23 cellular contexts compared by ENCODE assay signal in the genomic region with DNA sequence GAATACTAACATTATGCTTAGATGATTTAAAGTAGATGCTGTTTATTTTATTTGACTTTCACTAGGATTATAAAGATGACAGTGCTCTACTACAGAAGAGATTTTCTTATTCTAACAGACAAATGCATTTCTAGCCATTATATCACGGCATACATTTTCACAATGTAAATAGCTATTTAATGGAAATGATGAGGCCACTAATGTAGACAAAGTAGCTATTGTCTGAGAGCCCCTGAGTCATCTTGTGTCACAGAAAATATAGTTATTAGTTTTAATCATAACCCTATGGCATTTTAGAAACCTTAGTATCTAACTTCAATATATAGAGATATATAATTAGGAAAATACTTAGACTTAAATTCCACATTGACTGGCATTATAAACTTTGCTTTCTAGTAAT.
DNase-seq lines count a peak whose midpoint lies in the region; ATAC-seq, FAIRE-seq and TF ChIP-seq lines count a peak whose summit lies in the region.
"Had no signal": no experiment of that assay in that cellular context is flagged by ENCODE, and none has a peak within 500 bp of the region (broad histone marks: within the 10 kb centered on the region; RNA-seq: fewer than 3 reads in every experiment).

No MANE protein-coding gene starts in this region.

- H4K20me1 ChIP-seq in HepG2 (ENCODE audit: insufficient read depth, low read length), result no peaks in the 10 kb centered on the region
- no peaks in the 10 kb centered on the region for H4K20me1 ChIP-seq in smooth muscle cell (ENCODE audit: low read depth)

- peaks cover 4% of the 10 kb centered on the region for H3K36me3 Mint-ChIP-seq in activated naive CD8-positive, alpha-beta T cell
- H3K36me3 Mint-ChIP-seq: IgD-negative memory B cell had no signal

- H3K4me3 ChIP-seq in HepG2 (replicated peaks in 1 of 3; ENCODE audit: insufficient read depth in 1 of 3, low read depth in 2 of 3, low read length in 3 of 3) (no peak overlapping the region), right lobe of liver (no peak overlapping the region), smooth muscle cell (no peak overlapping the region)
- H3K4me3 ChIP-seq: prostate gland, vagina had no signal

- H3K9me3 ChIP-seq in HepG2 (ENCODE audit: low read length) (no peaks in the 10 kb centered on the region), right lobe of liver (no peaks in the 10 kb centered on the region), smooth muscle cell (replicated peaks; ENCODE audit: low read depth) (no peaks in the 10 kb centered on the region)
- H3K9me3 ChIP-seq: prostate gland, SK-N-SH, vagina had no signal

- H3K4me1 ChIP-seq in HepG2 (ENCODE audit: insufficient read depth, low read length), result peaks cover 68% of the 10 kb centered on the region
- peaks cover 0 to 26% (median 11%) of the 10 kb centered on the region in 4 donors for H3K4me1 ChIP-seq in right lobe of liver
- no peaks in the 10 kb centered on the region for H3K4me1 ChIP-seq in smooth muscle cell (ENCODE audit: low read depth)
- H3K4me1 ChIP-seq: prostate gland had no signal

- H3K27ac ChIP-seq in HepG2 (ENCODE audit: extremely low read length, insufficient read depth, low read length) (no peak overlapping the region), right lobe of liver (no peak overlapping the region), smooth muscle cell (ENCODE audit: low read depth) (no peak overlapping the region)
- H3K27ac ChIP-seq: prostate gland, vagina had no signal

- intact Hi-C loops in HepG2 (cut with micrococcal nuclease; ENCODE audit: unreplicated experiment) (no loop called here), right lobe of liver (cut with DNase I) (no loop called here)

- POLR2A ChIA-PET in HepG2 (lab: Yijun Ruan, JAX), result interaction anchor here (1.0 to 2.0 kb wide), 4 partner anchors 8 to 151 kb away, joined by 3 to 7 read pairs (median 5); no protein-coding TSS in a partner anchor

- H2AFZ ChIP-seq in HepG2 (ENCODE audit: low read length) (no peak overlapping the region), smooth muscle cell (ENCODE audit: low read depth) (peak overlapping the region; percentile 32)

- no peak for TF ChIP-seq POLR2A in HepG2 (IDR thresholded peaks at IDR 0.05; ENCODE audit: insufficient read depth in 1 of 2, low read depth in 2 of 2, low read length in 2 of 2)
- TF ChIP-seq POLR2A in right lobe of liver (IDR thresholded peaks at IDR 0.05), result no peak

- H3K9me3 Mint-ChIP-seq in activated naive CD8-positive, alpha-beta T cell (ENCODE audit: low read depth), result no peaks in the 10 kb centered on the region
- H3K9me3 Mint-ChIP-seq: activated T-cell treated with anti-CD3 and anti-CD28 coated beads, Interleukin-2, amount 50 U/mL, for 72 hours; H9; IgD-negative memory B cell; nephron progenitor cell had no signal

- no peak for TF ChIP-seq EP300 in HepG2 (IDR thresholded peaks at IDR 0.05; ENCODE audit: low read depth in 2 of 2, low read length in 2 of 2)
- no peak for TF ChIP-seq EP300 in HepG2 (CRISPR knock-in tag; IDR thresholded peaks at IDR 0.05; ENCODE audit: borderline replicate concordance)

- TF ChIP-seq CTCF in HepG2 (CRISPR knock-in tag; IDR thresholded peaks at IDR 0.05), result no peak
- no peak for TF ChIP-seq CTCF in right lobe of liver (IDR thresholded peaks at IDR 0.05)
- no peak for TF ChIP-seq CTCF in smooth muscle cell (IDR thresholded peaks at IDR 0.05; ENCODE audit: borderline replicate concordance, insufficient read depth, poor library complexity, severe bottlenecking)

- no peaks in the 10 kb centered on the region for H3K36me3 ChIP-seq in HepG2 (replicated peaks in 1 of 2; ENCODE audit: control insufficient read depth in 1 of 2, insufficient read depth in 2 of 2, low read length in 2 of 2)
- H3K36me3 ChIP-seq in right lobe of liver, result no peaks in the 10 kb centered on the region
- no peaks in the 10 kb centered on the region for H3K36me3 ChIP-seq in smooth muscle cell (ENCODE audit: low read depth)
- H3K36me3 ChIP-seq: prostate gland, vagina had no signal

- TF ChIP-seq RAD21 in HepG2 (CRISPR knock-in tag; IDR thresholded peaks at IDR 0.05), result no peak

- H3K4me2 ChIP-seq in HepG2 (ENCODE audit: low read depth, low read length), result no peak overlapping the region
- no peak overlapping the region for H3K4me2 ChIP-seq in smooth muscle cell
- H3K4me2 ChIP-seq: SK-N-SH had no signal

- ATAC-seq in HepG2 (no peak), right lobe of liver (no peak), GM21360 (IDR thresholded peaks at IDR 0.05; ENCODE audit: unreplicated experiment) (no peak), esophagus mucosa (no peak)
- ATAC-seq: activated T-cell treated with anti-CD3 and anti-CD28 coated beads, Interleukin-2, amount 50 U/mL, for 72 hours had no signal

- H3K27me3 ChIP-seq in HepG2 (ENCODE audit: control insufficient read depth in 1 of 2, insufficient read depth in 2 of 2, low read length in 2 of 2), result no peaks in the 10 kb centered on the region
- H3K27me3 ChIP-seq in right lobe of liver, result no peaks in the 10 kb centered on the region
- H3K27me3 ChIP-seq in smooth muscle cell (ENCODE audit: low read depth), result no peaks in the 10 kb centered on the region
- H3K27me3 ChIP-seq: vagina had no signal

- in situ Hi-C loops in HepG2 (cut with HindIII; ENCODE audit: extremely low pct_ligation_motif_present, low pct_unique_long_range_greater_than_20kb), result no loop called here

- CTCF ChIA-PET in HepG2 (lab: Yijun Ruan, JAX; ENCODE audit: low intra/inter-chr PET ratio, low total read pairs), result no interaction called here

- H3K9ac ChIP-seq in HepG2 (ENCODE audit: insufficient read depth, low read depth, low read length) (no peak overlapping the region), smooth muscle cell (ENCODE audit: low read depth) (peak overlapping the region; percentile 31)
- H3K9ac ChIP-seq: SK-N-SH had no signal

- peak overlapping the region; percentile 98 for H3K27ac Mint-ChIP-seq in activated naive CD8-positive, alpha-beta T cell
- H3K27ac Mint-ChIP-seq: H9, IgD-negative memory B cell, nephron progenitor cell had no signal

- H3K4me3 Mint-ChIP-seq in activated naive CD8-positive, alpha-beta T cell, result no peak overlapping the region
- H3K4me3 Mint-ChIP-seq: H9, IgD-negative memory B cell, nephron progenitor cell had no signal

- FAIRE-seq in HepG2 (lab: Jason Lieb, UNC), result no peak
- FAIRE-seq: G401.6, small intestine had no signal

- H3K79me2 ChIP-seq in HepG2 (ENCODE audit: insufficient read depth, low read length), result peaks cover 3% of the 10 kb centered on the region
- H3K79me2 ChIP-seq in smooth muscle cell (ENCODE audit: low read depth), result no peaks in the 10 kb centered on the region

- DNase-seq in HepG2 (ENCODE audit: low spot score) (no peak), right lobe of liver (no peak), NCI-H526 (lab: John Stamatoyannopoulos, UW) (peak; percentile 84 to 88), smooth muscle cell (lab: John Stamatoyannopoulos, UW; ENCODE audit: unreplicated experiment) (no peak)
- no peak for DNase-seq in central memory CD4-positive, alpha-beta T cell
- DNase-seq: activated CD4-positive, alpha-beta T cell treated with anti-CD3 and anti-CD28 coated beads, Interleukin-2, amount 50 U/mL, for 1 hour; activated T-cell treated with anti-CD3 and anti-CD28 coated beads, Interleukin-2, amount 50 U/mL, for 72 hours; aorta; H9; kidney glomerular epithelial cell; mesendoderm; nephron progenitor cell; OCI-M1; SK-N-SH; small intestine; stimulated activated CD4-positive, alpha-beta T cell treated with anti-CD3 and anti-CD28 coated beads, Interleukin-4, amount 100 ng/mL, for 4 hours had no signal

- H3K27me3 Mint-ChIP-seq in activated naive CD8-positive, alpha-beta T cell, result no peaks in the 10 kb centered on the region
- H3K27me3 Mint-ChIP-seq: IgD-negative memory B cell had no signal

- BruUV-seq in HepG2 (replicated peaks; lab: Mats Ljungman, UMichigan), result no TSS peak

- H3F3A ChIP-seq in smooth muscle cell (ENCODE audit: low read depth), result no peaks in the 10 kb centered on the region

- H3K4me1 Mint-ChIP-seq in activated naive CD8-positive, alpha-beta T cell (ENCODE audit: low read depth), result peaks cover 77% of the 10 kb centered on the region
- H3K4me1 Mint-ChIP-seq: H9, nephron progenitor cell had no signal

- 77% methylated on average over 1 of the region's 1 CpG for WGBS in HepG2 (ENCODE audit: low lambda C conversion rate)
- 92% methylated on average over 1 of the region's 1 CpG for WGBS in right lobe of liver (ENCODE audit: insufficient coverage, low coverage, low lambda C conversion rate, missing lambda C conversion rate)
- 77% methylated on average over 1 of the region's 1 CpG for WGBS in smooth muscle cell (ENCODE audit: low lambda C conversion rate)

TF ChIP-seq in HepG2, 621 proteins besides CTCF, POLR2A, EP300 and RAD21:
- no peak for TF ChIP-seq EHMT2 (IDR thresholded peaks at IDR 0.05; ENCODE audit: borderline replicate concordance, low read depth, low read length)
- 0 out of 2 replicates have a peak, but pooled peaks have one; percentile 13 for TF ChIP-seq FOXA3 (CRISPR knock-in tag; IDR thresholded peaks at IDR 0.05)
- peak; percentile 15; the same call in 1 of the 2 replicates for TF ChIP-seq GATAD2A (CRISPR knock-in tag; IDR thresholded peaks at IDR 0.05)
TF ChIP-seq in HepG2: peak in this region for 2.

Comparison
In these comparisons a context has a peak if more than half of its experiments do, and no peak if none do; other contexts are left out.
1. DNase-seq: peak in NCI-H526 (2 of 2); none in HepG2 (single experiment), right lobe of liver (0 of 3), smooth muscle cell (single experiment) and central memory CD4-positive, alpha-beta T cell (single experiment).